In the genomic region with DNA sequence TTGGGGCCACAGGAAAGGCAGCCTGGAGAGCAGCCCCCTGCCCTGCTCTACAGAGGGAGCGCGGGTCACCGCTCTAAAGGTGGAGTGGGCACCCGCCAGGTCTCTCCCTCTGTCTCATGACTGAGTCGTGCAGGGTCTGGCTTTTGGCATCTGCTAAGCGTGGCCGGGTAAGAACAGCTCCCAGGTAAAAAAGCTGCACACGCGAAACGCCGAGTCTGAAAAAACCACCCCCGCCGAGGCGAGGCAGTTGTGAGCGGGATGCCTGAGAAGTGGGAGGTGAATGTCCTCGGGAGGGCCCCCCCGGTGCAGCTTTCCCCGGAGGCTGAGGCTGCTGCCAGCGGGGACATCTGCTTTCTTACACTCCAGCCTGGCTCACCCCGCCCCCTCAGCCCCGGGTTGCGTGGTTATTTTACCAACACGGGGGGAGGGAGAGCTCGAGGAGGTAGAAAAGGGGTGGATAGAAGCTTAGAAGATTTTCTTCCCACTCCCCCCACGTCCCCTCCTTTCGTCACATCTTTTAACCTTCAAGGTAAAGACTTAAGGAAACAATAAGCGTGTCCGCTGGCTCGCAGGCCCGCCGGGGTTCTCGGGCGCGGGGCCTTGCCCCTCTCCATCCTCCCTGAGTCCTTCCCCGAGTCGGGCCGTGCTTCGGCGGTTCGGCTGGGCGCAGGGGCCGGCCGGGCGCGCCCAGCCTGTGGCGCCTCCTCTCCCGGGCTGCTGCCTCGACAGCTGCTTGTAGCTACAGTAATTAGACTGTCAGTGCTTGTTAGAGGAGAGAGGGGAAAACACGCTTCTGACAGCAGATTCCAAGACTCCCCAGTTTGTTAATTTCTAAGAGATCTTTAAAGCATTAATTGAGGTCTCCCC, we compare ENCODE assay signal across 8 cellular contexts.
DNase-seq lines count a peak whose midpoint lies in the region; ATAC-seq, FAIRE-seq and TF ChIP-seq lines count a peak whose summit lies in the region.

No MANE protein-coding gene starts in this region.

- H3K36me3 ChIP-seq in OCI-LY3 (replicated peaks; ENCODE audit: low read depth, low read length), result peaks cover 24% of the 10 kb centered on the region
- H3K36me3 ChIP-seq in neural progenitor cell, result no peaks in the 10 kb centered on the region
- no peaks in the 10 kb centered on the region for H3K36me3 ChIP-seq in urinary bladder (ENCODE audit: insufficient read depth)

- 77% methylated on average over 40 of the region's 49 CpGs for WGBS in A549 (ENCODE audit: missing lambda C conversion rate)
- WGBS in urinary bladder, result 5% methylated on average over 49 of the region's 49 CpGs

- CTCF ChIA-PET in A549 (lab: Yijun Ruan, JAX), result interaction anchor here (0.8 to 1.5 kb wide), 3 partner anchors 9 to 36 kb away, joined by 3 to 8 read pairs (median 3); no protein-coding TSS in a partner anchor

- peaks cover 23% of the 10 kb centered on the region for H3K79me2 ChIP-seq in OCI-LY3 (ENCODE audit: low read length)
- H3K79me2 ChIP-seq in neural progenitor cell (ENCODE audit: low read depth), result no peaks in the 10 kb centered on the region

- H3K27ac Mint-ChIP-seq in neural progenitor cell, result peak overlapping the region; percentile 50

- no peak for TF ChIP-seq POLR2A in A549 (IDR thresholded peaks at IDR 0.05; ENCODE audit: low read length)

- peak overlapping the region; percentile 42 for H3K9ac ChIP-seq in OCI-LY3 (ENCODE audit: low read length)
- H3K9ac ChIP-seq in neural progenitor cell, result no peak overlapping the region

- H3K27me3 ChIP-seq in OCI-LY3 (ENCODE audit: low read depth, low read length) (no peaks in the 10 kb centered on the region), neural progenitor cell (peaks cover 54% of the 10 kb centered on the region)

- H4K20me1 ChIP-seq in OCI-LY3 (ENCODE audit: insufficient read depth, low read length) (no peaks in the 10 kb centered on the region), neural progenitor cell (ENCODE audit: low read depth) (no peaks in the 10 kb centered on the region)

- TF ChIP-seq EP300 in A549 (IDR thresholded peaks at IDR 0.05), result no peak

- H3K36me3 Mint-ChIP-seq in neural progenitor cell, result no peaks in the 10 kb centered on the region

- H3K4me2 ChIP-seq in A549 (peak overlapping the region; percentile 99), OCI-LY3 (ENCODE audit: low read length) (peak overlapping the region; percentile 74), neural progenitor cell (peak overlapping the region; percentile 90)

- TF ChIP-seq CTCF in A549 (IDR thresholded peaks at IDR 0.05) (no peak), OCI-LY3 (IDR thresholded peaks at IDR 0.05; ENCODE audit: low read depth, low read length) (no peak), neural progenitor cell (IDR thresholded peaks at IDR 0.05) (no peak)

- peak overlapping the region; percentile 92 for H3K4me3 Mint-ChIP-seq in neural progenitor cell

- H3F3A ChIP-seq in neural progenitor cell (ENCODE audit: low read depth), result peaks cover 46% of the 10 kb centered on the region

- TF ChIP-seq RAD21 in A549 (conservative IDR thresholded peaks at IDR 0.05 in 1 of 2, IDR thresholded peaks at IDR 0.05 in 1 of 2), result no peak

- H3K4me1 ChIP-seq in A549, result peaks cover 21% of the 10 kb centered on the region
- H3K4me1 ChIP-seq in OCI-LY3 (ENCODE audit: low read length), result peaks cover 86% of the 10 kb centered on the region
- H3K4me1 ChIP-seq in neural progenitor cell, result peaks cover 35% of the 10 kb centered on the region
- H3K4me1 ChIP-seq in urinary bladder (ENCODE audit: insufficient read depth), result no peaks in the 10 kb centered on the region

- H3K9me3 Mint-ChIP-seq in neural progenitor cell, result no peaks in the 10 kb centered on the region

- no peak for FAIRE-seq in A549 (lab: Jason Lieb, UNC)
- FAIRE-seq in frontal cortex (lab: Jason Lieb, UNC), result no peak

- ATAC-seq in A549 (peak in 1 of 2 experiments; percentile 41; a peak in 3 of 6 replicates), GM18511 (IDR thresholded peaks at IDR 0.05; ENCODE audit: unreplicated experiment) (peak; percentile 54), HG03095 (IDR thresholded peaks at IDR 0.05; ENCODE audit: unreplicated experiment) (peak; percentile 42)

- H3K27ac ChIP-seq in A549 (peak overlapping the region; percentile 80 to 88; a peak in 2 of 6 replicates), OCI-LY3 (ENCODE audit: low read length) (peak overlapping the region; percentile 11; the same call in 1 of the 2 replicates), neural progenitor cell (no peak overlapping the region), urinary bladder (ENCODE audit: low read depth) (no peak overlapping the region)

- H3K27me3 Mint-ChIP-seq in neural progenitor cell (ENCODE audit: insufficient read depth, low read depth), result peaks cover 7% of the 10 kb centered on the region

- POLR2A ChIA-PET in A549 (lab: Yijun Ruan, JAX), result no interaction called here

- H3K9me3 ChIP-seq in A549 (no peaks in the 10 kb centered on the region), OCI-LY3 (ENCODE audit: insufficient read depth, low read length) (no peaks in the 10 kb centered on the region), neural progenitor cell (ENCODE audit: low read depth) (no peaks in the 10 kb centered on the region)

- H2AFZ ChIP-seq in OCI-LY3 (ENCODE audit: low read depth, low read length) (no peak overlapping the region), neural progenitor cell (replicated peaks) (peak overlapping the region; percentile 26)

- H3K4me3 ChIP-seq in A549, result peak overlapping the region; percentile 71
- peak overlapping the region; percentile 62 for H3K4me3 ChIP-seq in OCI-LY3 (ENCODE audit: low read length)
- H3K4me3 ChIP-seq in neural progenitor cell, result peak overlapping the region; percentile 56
- H3K4me3 ChIP-seq in urinary bladder (ENCODE audit: low read depth, low read length), result peak overlapping the region; percentile 26

- no peak for DNase-seq in A549 (ENCODE audit: low read depth in 1 of 2, low spot score in 1 of 2)
- DNase-seq in activated naive CD4-positive, alpha-beta T cell (lab: John Stamatoyannopoulos, UW), result peak in 3 of 4 experiments; percentile 12 to 45 (median 21)
- DNase-seq in frontal cortex (ENCODE audit: low spot score in 2 of 2), result peak; percentile 32 to 47
- peak; percentile 82 for DNase-seq in neural progenitor cell (ENCODE audit: low spot score)

- H3K4me1 Mint-ChIP-seq in neural progenitor cell, result peaks cover 31% of the 10 kb centered on the region

TF ChIP-seq in A549, 52 proteins besides CTCF, POLR2A, EP300 and RAD21:
- TF ChIP-seq CHD4 (IDR thresholded peaks at IDR 0.05; ENCODE audit: borderline replicate concordance) (no peak), CHD2 (IDR thresholded peaks at IDR 0.05; ENCODE audit: low read length, partially characterized antibody) (no peak), RARB (CRISPR knock-in tag; IDR thresholded peaks at IDR 0.05) (no peak), EHF (CRISPR knock-in tag; IDR thresholded peaks at IDR 0.05) (no peak), HEYL (CRISPR knock-in tag; IDR thresholded peaks at IDR 0.05) (no peak), CEBPB (IDR thresholded peaks at IDR 0.05) (no peak), HOXB13 (CRISPR knock-in tag; IDR thresholded peaks at IDR 0.05; ENCODE audit: low read depth) (no peak), KDM1A (IDR thresholded peaks at IDR 0.05; ENCODE audit: low read depth) (no peak), PHF8 (IDR thresholded peaks at IDR 0.05; ENCODE audit: borderline replicate concordance, low read depth) (no peak), ZFP36 (IDR thresholded peaks at IDR 0.05; ENCODE audit: borderline replicate concordance, partially characterized antibody) (no peak), BHLHE40 (IDR thresholded peaks at IDR 0.05; ENCODE audit: low read depth, low read length) (no peak), MAZ (IDR thresholded peaks at IDR 0.05; ENCODE audit: borderline replicate concordance, low read depth, low read length) (no peak)

Comparison
In these comparisons a context has a peak if more than half of its experiments do, and no peak if none do; other contexts are left out.
1. DNase-seq: peak in activated naive CD4-positive, alpha-beta T cell (3 of 4), frontal cortex (2 of 2) and neural progenitor cell (single experiment); none in A549 (0 of 2).
2. H3K27ac ChIP-seq: peak in A549 (2 of 2) and OCI-LY3 (single experiment); none in neural progenitor cell (single experiment) and urinary bladder (single experiment).
3. Peak in every context shown above with its lines, with median percentiles within 50 percentile points of each other: H3K4me2 ChIP-seq and H3K4me3 ChIP-seq.